1 cellular context compared by ENCODE assay signal in genomic region chr12:57746025-57746424, GRCh38.
TF ChIP-seq lines count a peak whose summit lies in the region.

No MANE protein-coding gene starts in this region.

TF ChIP-seq in HepG2, 621 proteins besides CTCF, POLR2A, EP300 and RAD21:
- TF ChIP-seq ZNF646 (CRISPR knock-in tag; IDR thresholded peaks at IDR 0.05) (no peak), POLR2AphosphoS5 (IDR thresholded peaks at IDR 0.05; ENCODE audit: low read depth, low read length) (peak; percentile 45; the same call in 1 of the 2 replicates)
